ENCODE assay signal across 15 cellular contexts in genomic region chr3:37673391-37673790, GRCh38.
DNase-seq lines count a peak whose midpoint lies in the region; ATAC-seq and TF ChIP-seq lines count a peak whose summit lies in the region.
"Had no signal": no experiment of that assay in that cellular context is flagged by ENCODE, and none has a peak within 500 bp of the region (broad histone marks: within the 10 kb centered on the region; RNA-seq: fewer than 3 reads in every experiment).

No MANE protein-coding gene starts in this region.

- no peak overlapping the region for H2AFZ ChIP-seq in trophoblast cell (ENCODE audit: insufficient read depth, low read length, poor library complexity)
- H2AFZ ChIP-seq: GM23248 had no signal

- H3K4me2 ChIP-seq in mesendoderm (ENCODE audit: low read length) (no peak overlapping the region), trophoblast cell (ENCODE audit: low read length) (no peak overlapping the region)
- H3K4me2 ChIP-seq: BLaER1 treated with 17β-estradiol and CSF1 and Interleukin-3, amounts not matched to agents 10 nM and 100 nM had no signal

- H3K4me1 ChIP-seq in body of pancreas = peaks cover 70% of the 10 kb centered on the region
- no peaks in the 10 kb centered on the region for H3K4me1 ChIP-seq in mesendoderm (ENCODE audit: control insufficient read depth, low read depth, low read length)
- H3K4me1 ChIP-seq in trophoblast cell (ENCODE audit: control insufficient read depth in 1 of 2, insufficient read depth in 2 of 2, low read length in 2 of 2) = peaks cover 0 to 3% of the 10 kb centered on the region in 2 experiments
- H3K4me1 ChIP-seq: BLaER1 treated with 17β-estradiol and CSF1 and Interleukin-3, amounts not matched to agents 10 nM and 100 nM; HAP-1 had no signal

- peaks cover 59% of the 10 kb centered on the region for H3K4me1 Mint-ChIP-seq in type B pancreatic cell (ENCODE audit: unreplicated experiment)
- H3K4me1 Mint-ChIP-seq: B cell had no signal

- H3K27ac Mint-ChIP-seq in type B pancreatic cell = no peak overlapping the region
- H3K27ac Mint-ChIP-seq: B cell; CD8-positive, alpha-beta T cell had no signal

- H2BK120ac ChIP-seq in mesendoderm (ENCODE audit: low read depth, low read length) (no peak overlapping the region), trophoblast cell (ENCODE audit: insufficient read depth, low read length, poor library complexity) (no peak overlapping the region)

- H3K27ac ChIP-seq in body of pancreas (peak overlapping the region in 3 of 4 donors; percentile 47 to 56 (median 55)), mesendoderm (ENCODE audit: low read depth, low read length) (no peak overlapping the region), trophoblast cell (ENCODE audit: low read depth, low read length) (no peak overlapping the region)
- H3K27ac ChIP-seq: BLaER1 treated with 17β-estradiol and CSF1 and Interleukin-3, amounts not matched to agents 10 nM and 100 nM; GM23248 had no signal

- ATAC-seq in body of pancreas = peak; percentile 69
- ATAC-seq: CD8-positive, alpha-beta T cell had no signal

- TF ChIP-seq CTCF in body of pancreas (IDR thresholded peaks at IDR 0.05) (no peak), type B pancreatic cell (conservative IDR thresholded peaks at IDR 0.05) (no peak)

- H4K5ac ChIP-seq in mesendoderm (ENCODE audit: low read length) = no peak overlapping the region

- no peak overlapping the region for H2BK15ac ChIP-seq in mesendoderm (replicated peaks; ENCODE audit: low read depth)

- H3K18ac ChIP-seq in mesendoderm (ENCODE audit: low read length) = no peak overlapping the region
- H3K18ac ChIP-seq in trophoblast cell (ENCODE audit: low read length) = no peak overlapping the region

- H3K9me3 Mint-ChIP-seq in type B pancreatic cell = peaks cover 3% of the 10 kb centered on the region
- H3K9me3 Mint-ChIP-seq: CD8-positive, alpha-beta T cell had no signal

- peaks cover 13% of the 10 kb centered on the region for H3K27me3 Mint-ChIP-seq in type B pancreatic cell

- peak in 1 of 3 donors; percentile 7 for TF ChIP-seq POLR2A in body of pancreas (IDR thresholded peaks at IDR 0.05)

- no peak overlapping the region for H4K8ac ChIP-seq in mesendoderm (ENCODE audit: low read depth, low read length)
- no peak overlapping the region for H4K8ac ChIP-seq in trophoblast cell (ENCODE audit: low read depth, low read length)

- no peaks in the 10 kb centered on the region for H3K36me3 ChIP-seq in body of pancreas (replicated peaks in 1 of 2; ENCODE audit: insufficient read depth in 1 of 2, low read depth in 2 of 2)
- no peaks in the 10 kb centered on the region for H3K36me3 ChIP-seq in mesendoderm (ENCODE audit: control insufficient read depth, insufficient read depth, low read length)
- no peaks in the 10 kb centered on the region for H3K36me3 ChIP-seq in trophoblast cell (ENCODE audit: control insufficient read depth in 1 of 2, insufficient read depth in 2 of 2, low read length in 2 of 2)
- H3K36me3 ChIP-seq: HAP-1 had no signal

- no peaks in the 10 kb centered on the region for H3K27me3 ChIP-seq in body of pancreas
- no peaks in the 10 kb centered on the region for H3K27me3 ChIP-seq in mesendoderm (ENCODE audit: insufficient read depth, low read length, poor library complexity)
- no peaks in the 10 kb centered on the region for H3K27me3 ChIP-seq in trophoblast cell (ENCODE audit: insufficient read depth, low read length)
- H3K27me3 ChIP-seq: BLaER1 treated with 17β-estradiol and CSF1 and Interleukin-3, amounts not matched to agents 10 nM and 100 nM had no signal

- no peak overlapping the region for H3K4me3 Mint-ChIP-seq in type B pancreatic cell
- H3K4me3 Mint-ChIP-seq: B cell; CD8-positive, alpha-beta T cell had no signal

- H3K56ac ChIP-seq in mesendoderm (ENCODE audit: low read length) = no peak overlapping the region

- H4K91ac ChIP-seq in trophoblast cell (ENCODE audit: low read depth, low read length) = no peak overlapping the region

- intact Hi-C loops in body of pancreas (cut with DNase I) = no loop called here

- H2BK12ac ChIP-seq in trophoblast cell (ENCODE audit: low read length) = no peak overlapping the region

- H3K79me1 ChIP-seq in mesendoderm (ENCODE audit: low read length) = no peaks in the 10 kb centered on the region
- H3K79me1 ChIP-seq in trophoblast cell (ENCODE audit: low read length) = no peaks in the 10 kb centered on the region

- no peak overlapping the region for H3K4me3 ChIP-seq in body of pancreas
- H3K4me3 ChIP-seq in mesendoderm (ENCODE audit: low read length) = no peak overlapping the region
- H3K4me3 ChIP-seq in trophoblast cell (ENCODE audit: low read depth, low read length) = no peak overlapping the region
- H3K4me3 ChIP-seq: BLaER1 treated with 17β-estradiol and CSF1 and Interleukin-3, amounts not matched to agents 10 nM and 100 nM; GM23248; HAP-1 had no signal

- H3K4ac ChIP-seq in mesendoderm (ENCODE audit: low read depth, low read length) (no peak overlapping the region), trophoblast cell (ENCODE audit: low read depth, low read length) (no peak overlapping the region)

- H2BK5ac ChIP-seq in mesendoderm (ENCODE audit: low read length) (no peak overlapping the region), trophoblast cell (ENCODE audit: low read depth, low read length, poor library complexity) (no peak overlapping the region)

- no peak overlapping the region for H3K14ac ChIP-seq in trophoblast cell (ENCODE audit: low read length)

- WGBS in body of pancreas, 2 donors = 45 to 59% methylated on average over 1 of the region's 1 CpG
- no CpG with 5 or more reads among the region's 1 CpG for WGBS in mesendoderm (ENCODE audit: extremely low coverage, insufficient coverage, low lambda C conversion rate)
- WGBS in trophoblast cell (ENCODE audit: extremely low coverage, insufficient coverage, insufficient read length) = no CpG with 5 or more reads among the region's 1 CpG

- no peaks in the 10 kb centered on the region for H3K79me2 ChIP-seq in mesendoderm (ENCODE audit: control insufficient read depth, insufficient read depth, low read length)
- no peaks in the 10 kb centered on the region for H3K79me2 ChIP-seq in trophoblast cell (ENCODE audit: control insufficient read depth, insufficient read depth, low read length, poor library complexity)

- H3K9me3 ChIP-seq in body of pancreas (no peaks in the 10 kb centered on the region), trophoblast cell (ENCODE audit: insufficient read depth, low read depth, low read length) (no peaks in the 10 kb centered on the region)
- H3K9me3 ChIP-seq: HAP-1 had no signal

- DNase-seq in body of pancreas = peak; percentile 30 to 64 (median 48)
- DNase-seq in mesendoderm = peak; percentile 69
- DNase-seq in trophoblast cell = no peak
- DNase-seq in type B pancreatic cell (ENCODE audit: extremely low spot score, unreplicated experiment) = no peak
- no peak for DNase-seq in OCI-M1 (lab: John Stamatoyannopoulos, UW)
- DNase-seq in GM03348 (ENCODE audit: low spot score) = no peak
- DNase-seq: CD8-positive, alpha-beta T cell; DMS 273 treated with DMSO at 0.1 percent for 48 hours; DMS53; DND-41; EL; GM23248 had no signal

- no peak overlapping the region for H3K9ac ChIP-seq in mesendoderm (ENCODE audit: low read length)
- H3K9ac ChIP-seq in trophoblast cell (ENCODE audit: low read length) = no peak overlapping the region
- H3K9ac ChIP-seq: BLaER1 treated with 17β-estradiol and CSF1 and Interleukin-3, amounts not matched to agents 10 nM and 100 nM; GM23248 had no signal

- H3K23ac ChIP-seq in mesendoderm (ENCODE audit: low read length) (no peak overlapping the region), trophoblast cell (ENCODE audit: low read length) (peak overlapping the region; percentile 83)

- H2AK5ac ChIP-seq in mesendoderm (ENCODE audit: low read length) = no peak overlapping the region
- no peak overlapping the region for H2AK5ac ChIP-seq in trophoblast cell (ENCODE audit: low read length)

- no peak overlapping the region for H4K12ac ChIP-seq in trophoblast cell (ENCODE audit: low read depth, low read length)

- peaks cover 10% of the 10 kb centered on the region for H3K36me3 Mint-ChIP-seq in type B pancreatic cell
- H3K36me3 Mint-ChIP-seq: CD8-positive, alpha-beta T cell had no signal

Comparison
In these comparisons a context has a peak if more than half of its experiments do, and no peak if none do; other contexts are left out.
1. DNase-seq: peak in body of pancreas (4 of 4) and mesendoderm (single experiment); none in trophoblast cell (0 of 2), type B pancreatic cell (single experiment), OCI-M1 (single experiment) and GM03348 (single experiment).
2. H3K27ac ChIP-seq: peak in body of pancreas (3 of 4); none in mesendoderm (single experiment) and trophoblast cell (single experiment).